17 cellular contexts compared by ENCODE assay signal in the genomic region with DNA sequence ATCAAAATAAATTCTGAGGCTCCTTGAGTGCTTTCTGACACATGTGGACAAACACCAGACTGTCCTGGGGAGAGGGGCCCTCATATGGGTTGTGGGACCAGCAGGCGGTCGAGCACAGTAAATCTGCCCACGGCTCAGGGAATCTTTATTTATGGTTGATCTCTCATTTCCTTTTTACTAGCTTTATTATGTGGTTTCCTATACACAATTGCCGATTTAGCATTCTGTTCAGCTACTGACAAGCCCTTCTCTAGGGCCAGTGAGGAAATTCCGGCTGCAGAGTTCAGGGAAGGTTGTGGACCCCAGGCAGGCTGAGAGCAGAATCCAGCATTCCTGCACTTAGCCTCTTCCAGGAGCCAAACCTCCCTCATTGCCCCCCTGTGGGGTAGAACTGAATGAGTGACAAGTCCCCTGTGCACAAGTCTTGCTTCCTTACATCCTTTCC. TPM values are rescaled to one million over a fixed set of nuclear protein-coding genes. Genes with fewer than 3 reads are reported as not detected.
DNase-seq lines count a peak whose midpoint lies in the region; ATAC-seq and TF ChIP-seq lines count a peak whose summit lies in the region.
"Had no signal": no experiment of that assay in that cellular context is flagged by ENCODE, and none has a peak within 500 bp of the region (broad histone marks: within the 10 kb centered on the region; RNA-seq: fewer than 3 reads in every experiment).

No MANE protein-coding gene starts in this region.

- TF ChIP-seq CTCF in activated CD8-positive, alpha-beta T cell treated with anti-CD3 and anti-CD28 coated beads for 36 hours (IDR thresholded peaks at IDR 0.05), result no peak
- TF ChIP-seq CTCF in astrocyte of the spinal cord (IDR thresholded peaks at IDR 0.05; ENCODE audit: low read depth, low read length), result no peak
- TF ChIP-seq CTCF in neural crest cell (conservative IDR thresholded peaks at IDR 0.05), result no peak

- POLR2A ChIA-PET in activated CD8-positive, alpha-beta T cell treated with anti-CD3 and anti-CD28 coated beads for 36 hours (lab: Charles Lee), result interaction anchor here (0.6 kb wide), 2 partner anchors 11 to 333 kb away, joined by 3 read pairs; no protein-coding TSS in a partner anchor
- POLR2A ChIA-PET in activated CD8-positive, alpha-beta T cell treated with anti-CD3 and anti-CD28 coated beads, Interleukin-2, amount 10 ng/mL, durations not matched to agents 7 days and 5 days (lab: Charles Lee), result no interaction called here

- intact Hi-C loops in activated CD8-positive, alpha-beta T cell treated with anti-CD3 and anti-CD28 coated beads for 36 hours (cut with micrococcal nuclease), result no loop called here

- H3K4me3 ChIP-seq in H7 (ENCODE audit: insufficient read depth, low read depth, low read length) (no peak overlapping the region), astrocyte of the spinal cord (ENCODE audit: low read depth, low read length) (no peak overlapping the region)
- H3K4me3 ChIP-seq: colonic mucosa, GM12878, vagina had no signal

- H3K36me3 ChIP-seq in H7 (replicated peaks; ENCODE audit: control insufficient read depth, insufficient read depth, low read length), result no peaks in the 10 kb centered on the region
- H3K36me3 ChIP-seq: colonic mucosa, vagina had no signal

- peak overlapping the region; percentile 48 for H3K27ac Mint-ChIP-seq in activated CD8-positive, alpha-beta T cell treated with anti-CD3 and anti-CD28 coated beads for 36 hours
- no peak overlapping the region for H3K27ac Mint-ChIP-seq in activated CD8-positive, alpha-beta T cell treated with anti-CD3 and anti-CD28 coated beads, Interleukin-2, amount 10 ng/mL, durations not matched to agents 7 days and 5 days
- H3K27ac Mint-ChIP-seq in neural crest cell (ENCODE audit: unreplicated experiment), result no peak overlapping the region

- in situ Hi-C loops in astrocyte of the spinal cord (cut with HindIII; ENCODE audit: low sequenced_read_pairs), result no loop called here

- H3K4me3 Mint-ChIP-seq in activated CD8-positive, alpha-beta T cell treated with anti-CD3 and anti-CD28 coated beads for 36 hours, result no peak overlapping the region
- H3K4me3 Mint-ChIP-seq in activated CD8-positive, alpha-beta T cell treated with anti-CD3 and anti-CD28 coated beads, Interleukin-2, amount 10 ng/mL, durations not matched to agents 7 days and 5 days, result no peak overlapping the region
- peak overlapping the region; percentile 22 for H3K4me3 Mint-ChIP-seq in neural crest cell
- H3K4me3 Mint-ChIP-seq: nephron had no signal

- H3K27me3 ChIP-seq in H7 (ENCODE audit: control insufficient read depth, insufficient read depth, low read length), result no peaks in the 10 kb centered on the region
- H3K27me3 ChIP-seq: colonic mucosa, vagina had no signal

- H3K4me1 Mint-ChIP-seq in activated CD8-positive, alpha-beta T cell treated with anti-CD3 and anti-CD28 coated beads for 36 hours (ENCODE audit: low read depth), result peaks cover 54% of the 10 kb centered on the region
- peaks cover 38% of the 10 kb centered on the region for H3K4me1 Mint-ChIP-seq in activated CD8-positive, alpha-beta T cell treated with anti-CD3 and anti-CD28 coated beads, Interleukin-2, amount 10 ng/mL, durations not matched to agents 7 days and 5 days (ENCODE audit: low read depth)
- H3K4me1 Mint-ChIP-seq in neural crest cell, result peaks cover 51% of the 10 kb centered on the region

- no peaks in the 10 kb centered on the region for H3K27me3 Mint-ChIP-seq in activated CD8-positive, alpha-beta T cell treated with anti-CD3 and anti-CD28 coated beads for 36 hours
- H3K27me3 Mint-ChIP-seq in activated CD8-positive, alpha-beta T cell treated with anti-CD3 and anti-CD28 coated beads, Interleukin-2, amount 10 ng/mL, durations not matched to agents 7 days and 5 days (ENCODE audit: low read depth), result no peaks in the 10 kb centered on the region
- H3K27me3 Mint-ChIP-seq in neural crest cell (ENCODE audit: low read depth), result no peaks in the 10 kb centered on the region

- DNase-seq in activated CD8-positive, alpha-beta T cell treated with anti-CD3 and anti-CD28 coated beads for 36 hours, result no peak
- DNase-seq in activated CD8-positive, alpha-beta T cell treated with anti-CD3 and anti-CD28 coated beads, Interleukin-2, amount 10 ng/mL, durations not matched to agents 7 days and 5 days, result no peak
- peak; percentile 35 for DNase-seq in H7
- DNase-seq in astrocyte of the spinal cord (ENCODE audit: low read depth, low spot score), result peak; percentile 39
- DNase-seq in neural crest cell (ENCODE audit: low read depth, low spot score), result no peak
- DNase-seq in NCI-H2171 treated with DMSO at 0.1 percent for 48 hours (lab: John Stamatoyannopoulos, UW), result no peak
- DNase-seq: activated CD8-positive, alpha-beta memory T cell treated with anti-CD3 and anti-CD28 coated beads, Interleukin-2, amount 50 U/mL, for 48 hours; amygdala; Caco-2; colonic mucosa; NCI-H1417 treated with DMSO at 0.1 percent for 48 hours; NK-92 treated with Interleukin-12 subunit alpha and Interleukin-12 subunit beta, amount 100 ng/mL, for 24 hours had no signal

- H3K36me3 Mint-ChIP-seq in activated CD8-positive, alpha-beta T cell treated with anti-CD3 and anti-CD28 coated beads for 36 hours (ENCODE audit: low read depth), result peaks cover 12% of the 10 kb centered on the region
- peaks cover 22% of the 10 kb centered on the region for H3K36me3 Mint-ChIP-seq in activated CD8-positive, alpha-beta T cell treated with anti-CD3 and anti-CD28 coated beads, Interleukin-2, amount 10 ng/mL, durations not matched to agents 7 days and 5 days (ENCODE audit: low read depth)
- peaks cover 18% of the 10 kb centered on the region for H3K36me3 Mint-ChIP-seq in neural crest cell (ENCODE audit: low read depth)

- CTCF ChIA-PET in activated CD8-positive, alpha-beta T cell treated with anti-CD3 and anti-CD28 coated beads for 36 hours (lab: Charles Lee), result interaction anchor here (1.3 kb wide), 1 partner anchor 39 kb away, joined by 4 read pairs; the partner anchor contains the start of gene HS3ST3B1
- CTCF ChIA-PET in activated CD8-positive, alpha-beta T cell treated with anti-CD3 and anti-CD28 coated beads, Interleukin-2, amount 10 ng/mL, durations not matched to agents 7 days and 5 days (lab: Charles Lee), result no interaction called here

- H3K9me3 Mint-ChIP-seq in activated CD8-positive, alpha-beta T cell treated with anti-CD3 and anti-CD28 coated beads for 36 hours, result no peaks in the 10 kb centered on the region
- H3K9me3 Mint-ChIP-seq in activated CD8-positive, alpha-beta T cell treated with anti-CD3 and anti-CD28 coated beads, Interleukin-2, amount 10 ng/mL, durations not matched to agents 7 days and 5 days (ENCODE audit: insufficient read depth), result no peaks in the 10 kb centered on the region
- H3K9me3 Mint-ChIP-seq in neural crest cell, result peaks cover 2% of the 10 kb centered on the region
- H3K9me3 Mint-ChIP-seq: nephron had no signal

- ATAC-seq in activated CD8-positive, alpha-beta T cell treated with anti-CD3 and anti-CD28 coated beads for 36 hours, result no peak
- ATAC-seq in activated CD8-positive, alpha-beta T cell treated with anti-CD3 and anti-CD28 coated beads, Interleukin-2, amount 10 ng/mL, durations not matched to agents 7 days and 5 days, result no peak
- ATAC-seq in HG03175 (IDR thresholded peaks at IDR 0.05; ENCODE audit: unreplicated experiment) (no peak), HG02588 (IDR thresholded peaks at IDR 0.05; ENCODE audit: unreplicated experiment) (no peak)
- ATAC-seq: GM12878 had no signal

RNA-seq across cellular contexts. Expression of gene HS3ST3B1, which starts 40.1 kb away (rescaled TPM):
- total RNA-seq in activated CD8-positive, alpha-beta T cell treated with anti-CD3 and anti-CD28 coated beads for 36 hours, result 1 to 10 TPM; 4.9 to 5.1 TPM
- total RNA-seq in activated CD8-positive, alpha-beta T cell treated with anti-CD3 and anti-CD28 coated beads, Interleukin-2, amount 10 ng/mL, durations not matched to agents 7 days and 5 days, result 10 to 100 TPM in 1 of 2 experiments, 1 to 10 TPM in 1; 9.9 to 10.3 TPM
- 3.8 and 4.9 TPM in 2 replicates for total RNA-seq in H7 (2014; rRNA removed; shearing (Covaris generic))
- total RNA-seq in neural crest cell, result 57.0 and 58.3 TPM in 2 replicates

Comparison
In these comparisons a context has a peak if more than half of its experiments do, and no peak if none do; other contexts are left out.
1. DNase-seq: peak in H7 (single experiment) and astrocyte of the spinal cord (single experiment); none in activated CD8-positive, alpha-beta T cell treated with anti-CD3 and anti-CD28 coated beads for 36 hours (single experiment), activated CD8-positive, alpha-beta T cell treated with anti-CD3 and anti-CD28 coated beads, Interleukin-2, amount 10 ng/mL, durations not matched to agents 7 days and 5 days (single experiment), neural crest cell (single experiment) and NCI-H2171 treated with DMSO at 0.1 percent for 48 hours (single experiment).